In genomic region chr19:42397315-42398166, GRCh38 we compare ENCODE assay signal across 9 cellular contexts. TPM values are rescaled to one million over a fixed set of nuclear protein-coding genes. Genes with fewer than 3 reads are reported as not detected.
A peak's percentile ranks its signal among the peaks of the same experiment; 100 is the strongest.
DNase-seq lines count a peak whose midpoint lies in the region; ATAC-seq and TF ChIP-seq lines count a peak whose summit lies in the region.
"Had no signal": no experiment of that assay in that cellular context is flagged by ENCODE, and none has a peak within 500 bp of the region (broad histone marks: within the 10 kb centered on the region; RNA-seq: fewer than 3 reads in every experiment).

No MANE protein-coding gene starts in this region.

- H3K4ac ChIP-seq in mesendoderm (ENCODE audit: low read depth, low read length), result no peak overlapping the region

- H4K5ac ChIP-seq in mesendoderm (ENCODE audit: low read length), result no peak overlapping the region

- H3K36me3 ChIP-seq in mesendoderm (ENCODE audit: control insufficient read depth, insufficient read depth, low read length) (no peaks in the 10 kb centered on the region), vagina (no peaks in the 10 kb centered on the region)

- H3K4me2 ChIP-seq in mesendoderm (ENCODE audit: low read length), result peak overlapping the region; percentile 79

- H3K79me2 ChIP-seq in mesendoderm (ENCODE audit: control insufficient read depth, insufficient read depth, low read length), result no peaks in the 10 kb centered on the region

- no peak overlapping the region for H4K8ac ChIP-seq in mesendoderm (ENCODE audit: low read depth, low read length)

- H3K18ac ChIP-seq in mesendoderm (ENCODE audit: low read length), result no peak overlapping the region

- H2BK5ac ChIP-seq in mesendoderm (ENCODE audit: low read length), result no peak overlapping the region

- peaks cover 0 to 3% (median 0%) of the 10 kb centered on the region in 5 experiments for H3K9me3 Mint-ChIP-seq in brain

- H3K4me1 Mint-ChIP-seq in brain, result peaks cover 71% of the 10 kb centered on the region

- H3K27me3 ChIP-seq in mesendoderm (ENCODE audit: insufficient read depth, low read length, poor library complexity) (no peaks in the 10 kb centered on the region), vagina (no peaks in the 10 kb centered on the region)

- intact Hi-C loops in vagina (cut with DNase I), result loop anchor here (5.0 kb wide), 1 partner anchor 70 kb away; the partner anchor contains the start of gene MEGF8

- H3K36me3 Mint-ChIP-seq in brain, result no peaks in the 10 kb centered on the region

- H3K27ac ChIP-seq in mesendoderm (ENCODE audit: low read depth, low read length), result no peak overlapping the region
- H3K27ac ChIP-seq in vagina, result peak overlapping the region; percentile 89

- peak overlapping the region; percentile 86 for H3K9ac ChIP-seq in mesendoderm (ENCODE audit: low read length)

- peak overlapping the region; percentile 95 to 99 (median 98) for H3K27ac Mint-ChIP-seq in brain

- H3K4me1 ChIP-seq in mesendoderm (ENCODE audit: control insufficient read depth, low read depth, low read length) (peaks cover 3% of the 10 kb centered on the region), vagina (peaks cover 42% of the 10 kb centered on the region)

- no peak overlapping the region for H3K23ac ChIP-seq in mesendoderm (ENCODE audit: low read length)

- no CpG with 5 or more reads among the region's 22 CpGs for WGBS in mesendoderm (ENCODE audit: extremely low coverage, insufficient coverage, low lambda C conversion rate)

- peak overlapping the region; percentile 90 to 94 (median 92) for H3K4me3 Mint-ChIP-seq in brain

- no peak for TF ChIP-seq CTCF in brain (conservative IDR thresholded peaks at IDR 0.05)
- TF ChIP-seq CTCF in vagina (IDR thresholded peaks at IDR 0.05), result no peak

- ATAC-seq in GM18511 (IDR thresholded peaks at IDR 0.05; ENCODE audit: unreplicated experiment), result no peak

- H3K4me3 ChIP-seq in mesendoderm (ENCODE audit: low read length) (peak overlapping the region; percentile 57), vagina (peak overlapping the region; percentile 50 to 58)

- H2AK5ac ChIP-seq in mesendoderm (ENCODE audit: low read length), result peak overlapping the region; percentile 71

- H2BK120ac ChIP-seq in mesendoderm (ENCODE audit: low read depth, low read length), result no peak overlapping the region

- no peaks in the 10 kb centered on the region for H3K9me3 ChIP-seq in vagina

- DNase-seq in stimulated activated CD4-positive, alpha-beta T cell treated with anti-CD3 and anti-CD28 coated beads, Interleukin-15, amount 100 ng/mL, for 24 hours, result peak; percentile 30
- no peak for DNase-seq in stimulated activated CD4-positive, alpha-beta T cell treated with anti-CD3 and anti-CD28 coated beads, Interleukin-4, amount 100 ng/mL, for 1 hour
- DNase-seq in mesendoderm, result no peak
- no peak for DNase-seq in vagina (ENCODE audit: extremely low spot score in 2 of 2)
- no peak for DNase-seq in NCI-H1105 (lab: John Stamatoyannopoulos, UW)
- DNase-seq in NCI-H510A treated with DMSO at 0.1 percent for 48 hours (lab: John Stamatoyannopoulos, UW), result no peak

- TF ChIP-seq POLR2A in vagina (IDR thresholded peaks at IDR 0.05), result no peak

- H2BK15ac ChIP-seq in mesendoderm (replicated peaks; ENCODE audit: low read depth), result no peak overlapping the region

- H3K79me1 ChIP-seq in mesendoderm (ENCODE audit: low read length), result peaks cover 4% of the 10 kb centered on the region

- peaks cover 13% of the 10 kb centered on the region for H3K27me3 Mint-ChIP-seq in brain

- peak overlapping the region; percentile 95 for H3K56ac ChIP-seq in mesendoderm (ENCODE audit: low read length)

RNA-seq across cellular contexts. Expression of gene CNFN, which starts 7.4 kb away (rescaled TPM):
- polyA plus RNA-seq in brain (ENCODE audit: insufficient read depth, low read depth, low replicate concordance), result 10.9 TPM
- 17.8 TPM for polyA plus RNA-seq in mesendoderm (2013, experiment 1 of 2)
- polyA plus RNA-seq in mesendoderm (2013, experiment 2 of 2), result 17.0 TPM
- total RNA-seq in vagina, result 106 TPM
- total RNA-seq: glomerular endothelial cell had no signal

RNA-seq across cellular contexts. Expression of gene LIPE, which starts 29.6 kb away (rescaled TPM):
- polyA plus RNA-seq in brain (ENCODE audit: insufficient read depth, low read depth, low replicate concordance), result 74.5 TPM
- 3.5 TPM for polyA plus RNA-seq in mesendoderm (2013, experiment 1 of 2)
- polyA plus RNA-seq in mesendoderm (2013, experiment 2 of 2), result 3.5 TPM
- total RNA-seq in vagina, result 102 TPM

RNA-seq across cellular contexts. Expression of gene CXCL17, which starts 45.2 kb away (rescaled TPM):
- polyA plus RNA-seq in brain (ENCODE audit: insufficient read depth, low read depth, low replicate concordance), result 1.8 TPM
- 0.08 TPM for polyA plus RNA-seq in mesendoderm (2013, experiment 1 of 2)
- polyA plus RNA-seq in mesendoderm (2013, experiment 2 of 2), result 0.06 TPM
- total RNA-seq in vagina, result 2.9 TPM
- total RNA-seq: glomerular endothelial cell had no signal
